In genomic region chr3:123641505-123641904, GRCh38 we compare ENCODE assay signal across 29 cellular contexts. TPM values are rescaled to one million over a fixed set of nuclear protein-coding genes. Genes with fewer than 3 reads are reported as not detected.
DNase-seq lines count a peak whose midpoint lies in the region; ATAC-seq and TF ChIP-seq lines count a peak whose summit lies in the region.
"Had no signal": no experiment of that assay in that cellular context is flagged by ENCODE, and none has a peak within 500 bp of the region (broad histone marks: within the 10 kb centered on the region; RNA-seq: fewer than 3 reads in every experiment).

No MANE protein-coding gene starts in this region.

- peaks cover 3% of the 10 kb centered on the region for H3K4me1 ChIP-seq in IMR-90 (ENCODE audit: control insufficient read depth, insufficient read depth, low read length)
- H3K4me1 ChIP-seq in esophagus muscularis mucosa = peaks cover 6 to 98% (median 96%) of the 10 kb centered on the region in 4 donors
- peaks cover 17 to 60% of the 10 kb centered on the region in 2 donors for H3K4me1 ChIP-seq in thoracic aorta (ENCODE audit: control insufficient read depth in 1 of 2, low read depth in 2 of 2)
- peaks cover 11% of the 10 kb centered on the region for H3K4me1 ChIP-seq in PC-9 (replicated peaks; ENCODE audit: insufficient read depth)
- H3K4me1 ChIP-seq: BLaER1, gastrocnemius medialis, suprapubic skin had no signal

- DNase-seq in IMR-90 = no peak
- no peak for DNase-seq in esophagus muscularis mucosa (ENCODE audit: extremely low spot score)
- DNase-seq in thoracic aorta (ENCODE audit: low spot score) = no peak
- DNase-seq in left ventricle myocardium superior = no peak
- DNase-seq in NCI-H2107 treated with DMSO at 0.1 percent for 48 hours (lab: John Stamatoyannopoulos, UW; ENCODE audit: unreplicated experiment) = no peak
- no peak for DNase-seq in PC-9
- DNase-seq: activated CD4-positive, alpha-beta memory T cell treated with anti-CD3 and anti-CD28 coated beads for 36 hours; activated CD8-positive, alpha-beta memory T cell treated with anti-CD3 and anti-CD28 coated beads, Interleukin-2, amount 50 U/mL, for 4 hours; activated naive CD4-positive, alpha-beta T cell treated with Interleukin-2 at 50 U/mL for 16 hours; cerebellar nuclear complex; dorsolateral prefrontal cortex; gastrocnemius medialis; MG63; NCI-H1105; NCI-H187 treated with DMSO at 0.1 percent for 48 hours; NCI-H2171 treated with DMSO at 0.1 percent for 48 hours; NK-92 treated with Interleukin-12 subunit alpha and Interleukin-12 subunit beta, amount 100 ng/mL, for 24 hours; PC-3; SK-N-SH; T-helper 17 cell had no signal

- peak overlapping the region; percentile 38 for H2AK5ac ChIP-seq in IMR-90 (ENCODE audit: low read depth, low read length)

- H3K9me3 ChIP-seq in IMR-90 (ENCODE audit: control insufficient read depth, insufficient read depth, low read length) (no peaks in the 10 kb centered on the region), esophagus muscularis mucosa (no peaks in the 10 kb centered on the region), thoracic aorta (no peaks in the 10 kb centered on the region), PC-9 (ENCODE audit: insufficient read depth, low read depth) (no peaks in the 10 kb centered on the region)
- H3K9me3 ChIP-seq: BLaER1, gastrocnemius medialis, MG63, SK-N-SH, suprapubic skin had no signal

- peaks cover 0 to 22% of the 10 kb centered on the region in 2 experiments; a peak in 3 of 4 replicates for H3K79me1 ChIP-seq in IMR-90 (ENCODE audit: low read depth in 1 of 2, low read length in 2 of 2)

- TF ChIP-seq CTCF in IMR-90 (conservative IDR thresholded peaks at IDR 0.05; ENCODE audit: low read depth, low read length) (no peak), esophagus muscularis mucosa (IDR thresholded peaks at IDR 0.05) (no peak), nephron (IDR thresholded peaks at IDR 0.05; ENCODE audit: unreplicated experiment in 3 of 3) (no peak), thoracic aorta (IDR thresholded peaks at IDR 0.05) (no peak), PC-9 (conservative IDR thresholded peaks at IDR 0.05) (no peak)

- peaks cover 49% of the 10 kb centered on the region for H3K4me1 Mint-ChIP-seq in nephron

- ATAC-seq in IMR-90 (ENCODE audit: low read depth) = no peak
- ATAC-seq in thoracic aorta (ENCODE audit: insufficient number of reproducible peaks, low FRiP score, low read depth) = no peak
- ATAC-seq in left ventricle myocardium superior = no peak
- ATAC-seq in HG03097 (IDR thresholded peaks at IDR 0.05; ENCODE audit: low FRiP score, unreplicated experiment) = no peak

- H3K18ac ChIP-seq in IMR-90 (ENCODE audit: low read depth, low read length) = no peak overlapping the region

- H3K23ac ChIP-seq in IMR-90 (ENCODE audit: low read depth, low read length) = no peak overlapping the region

- H3K36me3 Mint-ChIP-seq in nephron (ENCODE audit: low read depth) = peaks cover 18% of the 10 kb centered on the region
- H3K36me3 Mint-ChIP-seq: activated CD4-positive, alpha-beta memory T cell treated with anti-CD3 and anti-CD28 coated beads for 36 hours; brain; stimulated activated effector memory CD8-positive, alpha-beta T cell treated with anti-CD3 and anti-CD28 coated beads, Interleukin-12 subunit alpha, Interleukin-12 subunit beta, amount 100 ng/mL, for 72 hours had no signal

- no peak overlapping the region; the same call in 1 of the 2 replicates for H4K91ac ChIP-seq in IMR-90 (ENCODE audit: insufficient read depth, low read depth, low read length)

- TF ChIP-seq POLR2A in IMR-90 (IDR thresholded peaks at IDR 0.05; ENCODE audit: low read depth, low read length) = no peak
- TF ChIP-seq POLR2A in esophagus muscularis mucosa (IDR thresholded peaks at IDR 0.05; ENCODE audit: low read depth) = no peak

- peak overlapping the region in 1 of 2 experiments; percentile 73; a peak in 1 of 4 replicates for H4K8ac ChIP-seq in IMR-90 (ENCODE audit: low read depth in 2 of 2, low read length in 2 of 2)

- TF ChIP-seq RAD21 in IMR-90 (IDR thresholded peaks at IDR 0.05; ENCODE audit: low read length) = no peak

- 93% methylated on average over 2 of the region's 4 CpGs; no CpG with 5 or more reads in 1 of the 2 experiments for WGBS in IMR-90 (ENCODE audit: extremely low coverage in 2 of 2, insufficient read length in 1 of 2), 2 experiments
- 55% methylated on average over 3 of the region's 4 CpGs for WGBS in esophagus muscularis mucosa

- no peak overlapping the region for H2BK120ac ChIP-seq in IMR-90 (ENCODE audit: low read depth, low read length)

- no peak overlapping the region for H3K4ac ChIP-seq in IMR-90 (ENCODE audit: low read depth, low read length)

- peaks cover 9% of the 10 kb centered on the region; the same call in 1 of the 2 replicates for H3F3A ChIP-seq in PC-9 (ENCODE audit: insufficient read depth, low read depth)

- H3K27me3 Mint-ChIP-seq in nephron (ENCODE audit: low read depth) = no peaks in the 10 kb centered on the region
- H3K27me3 Mint-ChIP-seq: activated CD4-positive, alpha-beta memory T cell treated with anti-CD3 and anti-CD28 coated beads for 36 hours had no signal

- H3K9me1 ChIP-seq in IMR-90 (ENCODE audit: insufficient read depth, low read length) = peaks cover 5% of the 10 kb centered on the region; the same call in 1 of the 2 replicates

- H4K20me1 ChIP-seq in IMR-90 (ENCODE audit: insufficient read depth, low read length) (0 out of 2 replicates have a peak, but pooled peaks cover 6% of the 10 kb centered on the region), PC-9 (ENCODE audit: insufficient read depth) (no peaks in the 10 kb centered on the region)
- H4K20me1 ChIP-seq: BLaER1 had no signal

- BruUV-seq in IMR-90 (replicated peaks; lab: Mats Ljungman, UMichigan) (no TSS peak), PC-9 (replicated peaks; lab: Mats Ljungman, UMichigan) (no TSS peak)

- no peaks in the 10 kb centered on the region for H3K27me3 ChIP-seq in IMR-90 (ENCODE audit: control insufficient read depth, insufficient read depth, low read length)
- no peaks in the 10 kb centered on the region for H3K27me3 ChIP-seq in esophagus muscularis mucosa
- no peaks in the 10 kb centered on the region for H3K27me3 ChIP-seq in thoracic aorta (replicated peaks; ENCODE audit: insufficient read depth)
- H3K27me3 ChIP-seq in PC-9 (ENCODE audit: insufficient read depth, low read depth) = no peaks in the 10 kb centered on the region
- H3K27me3 ChIP-seq: BLaER1, dorsolateral prefrontal cortex, gastrocnemius medialis, MG63, suprapubic skin had no signal

- no peak overlapping the region for H3K14ac ChIP-seq in IMR-90 (replicated peaks; ENCODE audit: low read depth, low read length)

- H2AK9ac ChIP-seq in IMR-90 (replicated peaks; ENCODE audit: low read depth, low read length, poor library complexity) = no peak overlapping the region

- no peak overlapping the region for H4K5ac ChIP-seq in IMR-90 (ENCODE audit: low read depth, low read length)

- CTCF ChIA-PET in IMR-90 (lab: Yijun Ruan, JAX) (interaction anchor here (1.0 to 1.9 kb wide), 6 partner anchors 9 to 77 kb away, joined by 3 to 13 read pairs (median 4); no protein-coding TSS in a partner anchor), PC-9 (lab: Charles Lee) (interaction anchor here (0.6 to 1.9 kb wide), 6 partner anchors 35 to 299 kb away, joined by 3 to 6 read pairs (median 4); partner anchors contain the start of gene HACD2)

- H3K56ac ChIP-seq in IMR-90 (ENCODE audit: extremely low read depth, insufficient read depth, low read length) = no peak overlapping the region

- no peak overlapping the region for H3K4me3 Mint-ChIP-seq in nephron
- H3K4me3 Mint-ChIP-seq: activated CD4-positive, alpha-beta memory T cell treated with anti-CD3 and anti-CD28 coated beads for 36 hours; activated T-helper 1 cell treated with anti-CD3 and anti-CD28 coated beads, Interleukin-12 subunit alpha, Interleukin-12 subunit beta, Interleukin-2, Interleukin-4 antibody, amounts not matched to agents 30 ng/mL and 10 ng/mL and 1 ng/mL, durations not matched to agents 14 hours and 24 hours and 36 hours; brain; stimulated activated effector memory CD8-positive, alpha-beta T cell treated with anti-CD3 and anti-CD28 coated beads, Interleukin-12 subunit alpha, Interleukin-12 subunit beta, amount 100 ng/mL, for 72 hours; T-helper 17 cell had no signal

- H3K27ac Mint-ChIP-seq in nephron = peak overlapping the region; percentile 96 to 97 (median 96)
- H3K27ac Mint-ChIP-seq: activated CD4-positive, alpha-beta memory T cell treated with anti-CD3 and anti-CD28 coated beads for 36 hours; activated T-helper 1 cell treated with anti-CD3 and anti-CD28 coated beads, Interleukin-12 subunit alpha, Interleukin-12 subunit beta, Interleukin-2, Interleukin-4 antibody, amounts not matched to agents 30 ng/mL and 10 ng/mL and 1 ng/mL, durations not matched to agents 14 hours and 24 hours and 36 hours; stimulated activated effector memory CD8-positive, alpha-beta T cell treated with anti-CD3 and anti-CD28 coated beads, Interleukin-12 subunit alpha, Interleukin-12 subunit beta, amount 100 ng/mL, for 72 hours; T-helper 17 cell had no signal

- no peak overlapping the region for H3K4me2 ChIP-seq in IMR-90 (ENCODE audit: low read depth, low read length)
- no peak overlapping the region for H3K4me2 ChIP-seq in PC-9
- H3K4me2 ChIP-seq: BLaER1, KMS-11, SK-N-SH had no signal

- intact Hi-C loops in IMR-90 (cut with micrococcal nuclease) = no loop called here
- intact Hi-C loops in esophagus muscularis mucosa (cut with DNase I) = no loop called here
- intact Hi-C loops in left ventricle myocardium superior (cut with micrococcal nuclease) = no loop called here
- intact Hi-C loops in PC-9 (cut with micrococcal nuclease; ENCODE audit: unreplicated experiment) = no loop called here

- no peak overlapping the region for H3K27ac ChIP-seq in IMR-90 (ENCODE audit: insufficient read depth, low read length)
- H3K27ac ChIP-seq in esophagus muscularis mucosa (replicated peaks in 1 of 4) = peak overlapping the region; percentile 80 to 97 (median 94)
- H3K27ac ChIP-seq in thoracic aorta = peak overlapping the region; percentile 58 to 83
- no peak overlapping the region for H3K27ac ChIP-seq in PC-9
- H3K27ac ChIP-seq: BLaER1, gastrocnemius medialis, HL-60, KMS-11, suprapubic skin had no signal

- dilution Hi-C loops in IMR-90 (cut with HindIII; ENCODE audit: low sequenced_read_pairs, unreplicated experiment) = no loop called here

- TF ChIP-seq EP300 in esophagus muscularis mucosa (IDR thresholded peaks at IDR 0.05) = no peak

- H3K36me3 ChIP-seq in IMR-90 (ENCODE audit: control insufficient read depth, insufficient read depth, low read length) (peaks cover 76% of the 10 kb centered on the region), esophagus muscularis mucosa (peaks cover 6 to 70% (median 52%) of the 10 kb centered on the region in 4 donors), thoracic aorta (peaks cover 71% of the 10 kb centered on the region), PC-9 (ENCODE audit: low read depth) (no peaks in the 10 kb centered on the region)
- H3K36me3 ChIP-seq: gastrocnemius medialis, MG63 had no signal

- no peaks in the 10 kb centered on the region for H3K79me2 ChIP-seq in PC-9 (ENCODE audit: low read depth)

- H3K9me3 Mint-ChIP-seq in nephron = no peaks in the 10 kb centered on the region
- H3K9me3 Mint-ChIP-seq: activated CD4-positive, alpha-beta memory T cell treated with anti-CD3 and anti-CD28 coated beads for 36 hours; activated T-helper 1 cell treated with anti-CD3 and anti-CD28 coated beads, Interleukin-12 subunit alpha, Interleukin-12 subunit beta, Interleukin-2, Interleukin-4 antibody, amounts not matched to agents 30 ng/mL and 10 ng/mL and 1 ng/mL, durations not matched to agents 14 hours and 24 hours and 36 hours; stimulated activated effector memory CD8-positive, alpha-beta T cell treated with anti-CD3 and anti-CD28 coated beads, Interleukin-12 subunit alpha, Interleukin-12 subunit beta, amount 100 ng/mL, for 72 hours had no signal

- H2BK20ac ChIP-seq in IMR-90 (ENCODE audit: low read depth, low read length) = no peak overlapping the region; the same call in 1 of the 2 replicates

- H2BK15ac ChIP-seq in IMR-90 (ENCODE audit: low read depth, low read length) = no peak overlapping the region

- H3K4me3 ChIP-seq in IMR-90 (ENCODE audit: insufficient read depth, low read depth, low read length) = no peak overlapping the region
- no peak overlapping the region for H3K4me3 ChIP-seq in esophagus muscularis mucosa
- no peak overlapping the region for H3K4me3 ChIP-seq in thoracic aorta
- no peak overlapping the region for H3K4me3 ChIP-seq in PC-9
- H3K4me3 ChIP-seq: BLaER1, dorsolateral prefrontal cortex, gastrocnemius medialis, MG63, suprapubic skin had no signal

- in situ Hi-C loops in IMR-90 (cut with MboI; ENCODE audit: low sequenced_read_pairs) = loop anchor here (5.0 kb wide), 1 partner anchor 76 kb away; no protein-coding TSS in a partner anchor

- H3K9me2 ChIP-seq in PC-9 (ENCODE audit: insufficient read depth) = no peaks in the 10 kb centered on the region
- H3K9me2 ChIP-seq: SK-N-SH had no signal

- no peak overlapping the region for H2AFZ ChIP-seq in IMR-90 (replicated peaks; ENCODE audit: low read length, poor library complexity)
- no peak overlapping the region for H2AFZ ChIP-seq in PC-9

- POLR2A ChIA-PET in IMR-90 (lab: Charles Lee; ENCODE audit: unreplicated experiment) (interaction anchor here (0.9 kb wide), 1 partner anchor 9 kb away, joined by 3 read pairs; no protein-coding TSS in a partner anchor), PC-9 (lab: Charles Lee; ENCODE audit: unreplicated experiment) (interaction anchor here (0.6 kb wide), 1 partner anchor 1287 kb away, joined by 4 read pairs; no protein-coding TSS in a partner anchor)

- no peak overlapping the region for H2BK5ac ChIP-seq in IMR-90 (ENCODE audit: low read depth, low read length, poor library complexity, severe bottlenecking)

- no peak overlapping the region for H3K9ac ChIP-seq in IMR-90 (ENCODE audit: low read depth, low read length)
- H3K9ac ChIP-seq: BLaER1, KMS-11, SK-N-SH had no signal

RNA-seq across cellular contexts. Expression of gene HACD2, which starts 56.7 kb away (rescaled TPM):
- total RNA-seq in IMR-90 (2012; rRNA removed) = 22.6 and 35.8 TPM in 2 replicates
- 18.6 and 21.5 TPM in 2 replicates for polyA plus RNA-seq in IMR-90 (2012; rRNA removed)
- polyA plus RNA-seq in IMR-90 (2012; cell fraction: cytosol; rRNA removed) = 4.9 TPM in 2 replicates
- 3.4 and 15.4 TPM in 2 replicates for polyA plus RNA-seq in IMR-90 (2012; cell fraction: nucleus; rRNA removed; ENCODE audit: low replicate concordance)
- 10 to 100 TPM; 20.5 to 30.3 (median 25.3) TPM for total RNA-seq in esophagus muscularis mucosa
- 10 to 100 TPM; 18.8 to 22.6 TPM for total RNA-seq in thoracic aorta
- total RNA-seq in left ventricle myocardium superior = 10.5 TPM
- 38.4 and 53.3 TPM in 2 replicates for total RNA-seq in PC-9 (2021)

Comparison
In these comparisons a context has a peak if more than half of its experiments do, and no peak if none do; other contexts are left out.
1. H3K27ac ChIP-seq: peak in esophagus muscularis mucosa (4 of 4) and thoracic aorta (2 of 2); none in IMR-90 (single experiment) and PC-9 (single experiment).